In the genomic region with DNA sequence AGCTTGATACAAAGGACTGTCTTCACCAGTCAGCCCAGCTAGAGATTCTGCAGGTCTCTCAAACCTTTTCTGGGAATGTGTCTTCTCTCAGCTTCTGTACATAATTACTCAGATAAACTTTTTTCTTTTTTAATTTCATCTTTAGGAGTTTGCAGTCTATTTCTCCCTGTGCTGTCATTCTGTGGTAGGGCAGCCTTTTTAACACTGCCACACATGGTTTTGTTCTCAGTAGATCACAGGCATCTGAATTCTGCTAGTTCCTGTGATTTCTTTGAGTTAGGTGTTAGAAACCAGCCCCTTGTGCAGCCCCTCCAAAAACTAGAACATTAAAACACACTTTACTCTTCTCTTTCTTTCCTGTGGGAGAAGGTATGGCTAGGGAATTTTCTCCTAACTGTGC, we compare ENCODE assay signal across 16 cellular contexts. TPM values are rescaled to one million over a fixed set of nuclear protein-coding genes. Genes with fewer than 3 reads are reported as not detected.
DNase-seq lines count a peak whose midpoint lies in the region; ATAC-seq and TF ChIP-seq lines count a peak whose summit lies in the region.
"Not testable (repeated sequence)": the region's sequence is repeated elsewhere in the genome, so short reads cannot be mapped to it uniquely, and the experiment has no call there.
"Had no signal": no experiment of that assay in that cellular context is flagged by ENCODE, and none has a peak within 500 bp of the region (broad histone marks: within the 10 kb centered on the region; RNA-seq: fewer than 3 reads in every experiment).

No MANE protein-coding gene starts in this region.

- not testable (repeated sequence) for H3K36me3 ChIP-seq in GM23248 (ENCODE audit: low read depth); MM.1S (replicated peaks; ENCODE audit: insufficient read depth, low read length); right lobe of liver

- H3K4me2 ChIP-seq in GM23248 (ENCODE audit: unreplicated experiment); MM.1S (ENCODE audit: low read depth, low read length): not testable (repeated sequence)

- ATAC-seq in SK-N-SH treated with all-trans-retinoic acid at 6 μM for 48 hours (peak; percentile 47), right lobe of liver (peak; percentile 51 to 62 (median 58))

- H3K79me2 ChIP-seq in GM23248 (ENCODE audit: insufficient read depth); MM.1S (ENCODE audit: low read length): not testable (repeated sequence)

- not testable (repeated sequence) for H3K9me2 ChIP-seq in GM23248 (ENCODE audit: insufficient read depth); MM.1S (replicated peaks; ENCODE audit: insufficient read depth, low read length)

- DNase-seq in GM23248 = peak; percentile 12
- DNase-seq in MM.1S; astrocyte of the spinal cord (ENCODE audit: low read depth, low spot score); right lobe of liver; progenitor cell of endocrine pancreas (ENCODE audit: low spot score, unreplicated experiment): not testable (repeated sequence)
- peak; percentile 31 to 43 for DNase-seq in erythroblast (lab: John Stamatoyannopoulos, UW)

- H3K27me3 Mint-ChIP-seq in progenitor cell of endocrine pancreas = not testable (repeated sequence)

- H3K4me1 ChIP-seq in GM23248 (ENCODE audit: insufficient read depth); MM.1S (ENCODE audit: low read length): not testable (repeated sequence)
- H3K4me1 ChIP-seq in right lobe of liver = peaks cover 0 to 11% (median 0%) of the 10 kb centered on the region in 4 donors

- not testable (repeated sequence) for H3K4me3 ChIP-seq in GM23248; MM.1S (ENCODE audit: low read length); astrocyte of the spinal cord (ENCODE audit: low read depth, low read length); right lobe of liver

- intact Hi-C loops in right lobe of liver (cut with DNase I) = not testable (repeated sequence)

- H3K27ac ChIP-seq in GM23248; MM.1S (ENCODE audit: low read length); right lobe of liver: not testable (repeated sequence)

- H3K4me3 Mint-ChIP-seq in progenitor cell of endocrine pancreas (ENCODE audit: low read depth) = not testable (repeated sequence)

- in situ Hi-C loops in GM23248 (cut with MboI); astrocyte of the spinal cord (cut with HindIII; ENCODE audit: low sequenced_read_pairs): not testable (repeated sequence)

- not testable (repeated sequence) for H3K27me3 ChIP-seq in GM23248 (replicated peaks; ENCODE audit: insufficient read depth); MM.1S (replicated peaks; ENCODE audit: insufficient read depth, low read length); right lobe of liver

- H4K20me1 ChIP-seq in GM23248 (ENCODE audit: insufficient read depth); MM.1S (ENCODE audit: insufficient read depth, low read length): not testable (repeated sequence)

- H3F3A ChIP-seq in GM23248 (ENCODE audit: insufficient read depth); MM.1S (ENCODE audit: insufficient read depth, low read length): not testable (repeated sequence)

- H3K36me3 Mint-ChIP-seq in progenitor cell of endocrine pancreas (ENCODE audit: insufficient read depth) = peaks cover 10% of the 10 kb centered on the region

- not testable (repeated sequence) for H2AFZ ChIP-seq in GM23248; MM.1S (ENCODE audit: low read length)

- TF ChIP-seq CTCF in MM.1S (IDR thresholded peaks at IDR 0.05; ENCODE audit: low read length) (peak; percentile 22; the same call in 1 of the 2 replicates), astrocyte of the spinal cord (IDR thresholded peaks at IDR 0.05; ENCODE audit: low read depth, low read length) (peak; percentile 16), right lobe of liver (IDR thresholded peaks at IDR 0.05) (peak; percentile 9 to 46 (median 42)), progenitor cell of endocrine pancreas (IDR thresholded peaks at IDR 0.05; ENCODE audit: unreplicated experiment) (peak; percentile 54)

- TF ChIP-seq POLR2A in erythroblast (IDR thresholded peaks at IDR 0.05; ENCODE audit: low read length); right lobe of liver (IDR thresholded peaks at IDR 0.05): not testable (repeated sequence)

- H3K9me3 Mint-ChIP-seq in progenitor cell of endocrine pancreas (ENCODE audit: low read depth) = peaks cover 14% of the 10 kb centered on the region

- not testable (repeated sequence) for H3K9ac ChIP-seq in GM23248; MM.1S (ENCODE audit: low read length)

- not testable (repeated sequence) for H3K27ac Mint-ChIP-seq in progenitor cell of endocrine pancreas

- H3K4me1 Mint-ChIP-seq in progenitor cell of endocrine pancreas (ENCODE audit: low read depth) = not testable (repeated sequence)

- H3K9me3 ChIP-seq in GM23248 (ENCODE audit: low read depth); MM.1S (replicated peaks; ENCODE audit: insufficient read depth, low read length); right lobe of liver: not testable (repeated sequence)

RNA-seq across cellular contexts. Expression of a gene that starts 55.2 kb away (rescaled TPM):
- total RNA-seq in GM23248 (2014; rRNA removed; shearing (Covaris generic)) = not detected in 2 replicates
- polyA plus RNA-seq in GM23248 (2016; fragmentation: Nextera tagmentation; extraction: Ambion mirVana) = not detected in 2 replicates
- total RNA-seq in right lobe of liver (not detected), progenitor cell of endocrine pancreas (not detected in 2 replicates)
- total RNA-seq: activated naive CD8-positive, alpha-beta T cell treated with anti-CD3 and anti-CD28 coated beads, Interleukin-2, amount 10 ng/mL, durations not matched to agents 7 days and 5 days; ascending aorta; dermis microvascular lymphatic vessel endothelial cell; fibroblast of lung; G401; left cardiac atrium; psoas muscle; SJSA1; T-cell had no signal
- polyA plus RNA-seq: fibroblast of lung, psoas muscle had no signal
